Comparison of ENCODE assay signal across 9 cellular contexts in the genomic region with DNA sequence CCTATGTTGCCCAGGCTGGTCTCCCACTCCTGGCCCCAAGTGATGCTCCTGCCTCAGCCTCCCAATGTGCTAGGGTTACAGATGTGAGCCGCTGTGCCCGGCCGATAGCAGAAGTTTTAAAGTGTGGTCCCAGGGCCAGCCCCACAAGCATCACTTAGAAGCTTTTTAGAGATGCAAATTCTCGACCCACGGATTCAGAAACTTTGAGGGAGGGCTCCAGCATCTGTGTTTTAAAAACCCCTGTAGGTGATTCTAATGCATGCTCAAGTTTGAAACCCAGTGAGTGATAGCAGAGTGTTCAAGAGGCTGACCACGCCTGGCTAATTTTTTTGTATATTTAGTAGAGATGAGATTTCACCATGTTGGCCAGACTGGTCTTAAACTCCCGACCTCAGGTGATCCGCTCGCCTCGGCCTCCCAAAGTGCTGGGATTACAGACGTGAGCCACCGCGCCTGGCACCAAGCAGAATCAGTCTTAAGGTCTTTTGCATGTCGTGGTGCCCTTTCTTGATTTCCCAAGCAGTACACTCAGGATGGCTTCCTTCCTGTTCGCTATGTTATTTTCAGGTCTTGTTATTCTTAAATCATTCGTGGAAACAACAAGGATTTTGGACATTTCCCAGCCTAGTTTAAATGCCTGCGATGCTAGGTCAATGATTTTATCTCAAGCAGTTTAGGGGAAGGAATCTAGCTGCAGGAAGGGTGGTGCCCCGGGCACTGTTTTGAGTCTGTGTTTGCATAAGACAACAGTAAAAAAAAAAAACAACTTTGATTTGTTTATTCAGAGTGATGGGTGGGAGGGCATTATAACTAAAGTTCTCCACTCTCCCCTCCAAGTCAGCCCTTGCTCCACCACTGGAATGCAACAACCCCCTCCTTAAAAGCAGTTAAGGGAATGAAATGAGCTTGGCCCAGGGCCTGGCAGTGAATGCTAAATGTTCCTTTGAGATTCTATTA. TPM values are rescaled to one million over a fixed set of nuclear protein-coding genes. Genes with fewer than 3 reads are reported as not detected.
A peak's percentile ranks its signal among the peaks of the same experiment; 100 is the strongest.
DNase-seq lines count a peak whose midpoint lies in the region; ATAC-seq and TF ChIP-seq lines count a peak whose summit lies in the region.
"Had no signal": no experiment of that assay in that cellular context is flagged by ENCODE, and none has a peak within 500 bp of the region (broad histone marks: within the 10 kb centered on the region; RNA-seq: fewer than 3 reads in every experiment).

No MANE protein-coding gene starts in this region.

- H3K4me1 Mint-ChIP-seq in activated naive CD8-positive, alpha-beta T cell treated with anti-CD3 and anti-CD28 coated beads, Interleukin-2, amount 50 U/mL, for 24 hours, result peaks cover 28% of the 10 kb centered on the region
- H3K4me1 Mint-ChIP-seq in glutamatergic neuron (ENCODE audit: low read depth, unreplicated experiment), result no peaks in the 10 kb centered on the region

- no peak overlapping the region for H3K27ac Mint-ChIP-seq in activated naive CD8-positive, alpha-beta T cell treated with anti-CD3 and anti-CD28 coated beads, Interleukin-2, amount 50 U/mL, for 24 hours
- H3K27ac Mint-ChIP-seq in glutamatergic neuron (ENCODE audit: unreplicated experiment), result no peak overlapping the region

- H3K36me3 Mint-ChIP-seq in activated naive CD8-positive, alpha-beta T cell treated with anti-CD3 and anti-CD28 coated beads, Interleukin-2, amount 50 U/mL, for 24 hours (ENCODE audit: low read depth), result no peaks in the 10 kb centered on the region
- no peaks in the 10 kb centered on the region for H3K36me3 Mint-ChIP-seq in glutamatergic neuron (ENCODE audit: unreplicated experiment)

- no peaks in the 10 kb centered on the region for H3K27me3 Mint-ChIP-seq in activated naive CD8-positive, alpha-beta T cell treated with anti-CD3 and anti-CD28 coated beads, Interleukin-2, amount 50 U/mL, for 24 hours
- H3K27me3 Mint-ChIP-seq in glutamatergic neuron (ENCODE audit: unreplicated experiment), result no peaks in the 10 kb centered on the region

- no peak for ATAC-seq in HG03196 (IDR thresholded peaks at IDR 0.05; ENCODE audit: unreplicated experiment)
- no peak for ATAC-seq in activated naive CD8-positive, alpha-beta T cell treated with anti-CD3 and anti-CD28 coated beads, Interleukin-2, amount 50 U/mL, for 24 hours

- H3K36me3 ChIP-seq in SK-N-MC (ENCODE audit: insufficient read depth, low read length), result no peaks in the 10 kb centered on the region

- DNase-seq in GM04503 (ENCODE audit: low read depth) (peak; percentile 49), SK-N-MC (ENCODE audit: low read depth, low spot score) (no peak), fibroblast of villous mesenchyme (ENCODE audit: low read depth) (peak; percentile 94), retinal pigment epithelial cell (ENCODE audit: low read depth) (peak; percentile 58), activated gamma-delta T cell (lab: John Stamatoyannopoulos, UW) (no peak), glutamatergic neuron (no peak)
- no peak for DNase-seq in activated naive CD8-positive, alpha-beta T cell treated with anti-CD3 and anti-CD28 coated beads, Interleukin-2, amount 50 U/mL, for 24 hours
- DNase-seq: activated T-cell treated with anti-CD3 and anti-CD28 coated beads for 4 hours had no signal

- H3K9me3 Mint-ChIP-seq in activated naive CD8-positive, alpha-beta T cell treated with anti-CD3 and anti-CD28 coated beads, Interleukin-2, amount 50 U/mL, for 24 hours, result no peaks in the 10 kb centered on the region
- H3K9me3 Mint-ChIP-seq in glutamatergic neuron (ENCODE audit: unreplicated experiment), result peaks cover 1% of the 10 kb centered on the region

- H3K9me3 ChIP-seq in SK-N-MC (ENCODE audit: low read depth, low read length), result no peaks in the 10 kb centered on the region

- H3K4me3 Mint-ChIP-seq in activated naive CD8-positive, alpha-beta T cell treated with anti-CD3 and anti-CD28 coated beads, Interleukin-2, amount 50 U/mL, for 24 hours, result no peak overlapping the region
- H3K4me3 Mint-ChIP-seq in glutamatergic neuron (ENCODE audit: unreplicated experiment), result no peak overlapping the region

- H3K4me3 ChIP-seq in SK-N-MC (no peak overlapping the region), fibroblast of villous mesenchyme (ENCODE audit: low read depth, low read length) (no peak overlapping the region), retinal pigment epithelial cell (ENCODE audit: low read length) (no peak overlapping the region)

- H3K27ac ChIP-seq in SK-N-MC, result 0 out of 2 replicates have a peak overlapping the region, but pooled peaks have one; percentile 1

- H3K9ac ChIP-seq in SK-N-MC (ENCODE audit: insufficient read length), result peak overlapping the region; percentile 60

- TF ChIP-seq CTCF in fibroblast of villous mesenchyme (IDR thresholded peaks at IDR 0.05; ENCODE audit: insufficient read depth, low read depth, low read length) (no peak), retinal pigment epithelial cell (conservative IDR thresholded peaks at IDR 0.05; ENCODE audit: low read depth, low read length) (no peak), glutamatergic neuron (IDR thresholded peaks at IDR 0.05; ENCODE audit: partially characterized antibody, unreplicated experiment) (no peak)

RNA-seq across cellular contexts. Expression of a gene that starts 9.2 kb away (rescaled TPM):
- 3.5 and 5.6 TPM in 2 replicates for total RNA-seq in fibroblast of villous mesenchyme
- total RNA-seq in glutamatergic neuron (ENCODE audit: unreplicated experiment), result 0.10 TPM

RNA-seq across cellular contexts. Expression of a gene that starts 12.3 kb away (rescaled TPM):
- total RNA-seq in fibroblast of villous mesenchyme (14.8 and 20.7 TPM in 2 replicates), glutamatergic neuron (ENCODE audit: unreplicated experiment) (33.1 TPM)

Comparison
In these comparisons a context has a peak if more than half of its experiments do, and no peak if none do; other contexts are left out.
1. DNase-seq: peak in GM04503 (single experiment), fibroblast of villous mesenchyme (single experiment) and retinal pigment epithelial cell (single experiment); none in SK-N-MC (single experiment), activated gamma-delta T cell (single experiment), activated naive CD8-positive, alpha-beta T cell treated with anti-CD3 and anti-CD28 coated beads, Interleukin-2, amount 50 U/mL, for 24 hours (single experiment) and glutamatergic neuron (single experiment).